11 cellular contexts compared by ENCODE assay signal in genomic region chr1:236753964-236754363, GRCh38. TPM values are rescaled to one million over a fixed set of nuclear protein-coding genes. Genes with fewer than 3 reads are reported as not detected.
DNase-seq lines count a peak whose midpoint lies in the region; TF ChIP-seq lines count a peak whose summit lies in the region.
"Had no signal": no experiment of that assay in that cellular context is flagged by ENCODE, and none has a peak within 500 bp of the region (broad histone marks: within the 10 kb centered on the region; RNA-seq: fewer than 3 reads in every experiment).

No MANE protein-coding gene starts in this region.

- H3K9me3 ChIP-seq in right atrium auricular region (no peaks in the 10 kb centered on the region), neuronal stem cell (replicated peaks in 1 of 2; ENCODE audit: control insufficient read depth in 2 of 2, insufficient read depth in 1 of 2, low read depth in 1 of 2, low read length in 2 of 2) (no peaks in the 10 kb centered on the region)

- H3K23ac ChIP-seq in neuronal stem cell (ENCODE audit: low read depth, low read length, poor library complexity) = no peak overlapping the region

- H3K36me3 Mint-ChIP-seq in activated naive CD8-positive, alpha-beta T cell treated with anti-CD3 and anti-CD28 coated beads for 36 hours = no peaks in the 10 kb centered on the region

- H4K91ac ChIP-seq in neuronal stem cell (ENCODE audit: low read depth, low read length, poor library complexity) = no peak overlapping the region

- no peak overlapping the region for H2BK12ac ChIP-seq in neuronal stem cell (ENCODE audit: low read length)

- H3K14ac ChIP-seq in neuronal stem cell (ENCODE audit: low read length) = no peak overlapping the region

- H3K4me3 Mint-ChIP-seq in activated naive CD8-positive, alpha-beta T cell treated with anti-CD3 and anti-CD28 coated beads for 36 hours = no peak overlapping the region

- no peak overlapping the region for H2BK120ac ChIP-seq in neuronal stem cell (ENCODE audit: low read depth, low read length)

- H2BK15ac ChIP-seq in neuronal stem cell (ENCODE audit: low read length) = no peak overlapping the region

- no peak overlapping the region for H3K4ac ChIP-seq in neuronal stem cell (ENCODE audit: low read length)

- H3K79me1 ChIP-seq in neuronal stem cell (ENCODE audit: low read depth, low read length) = no peaks in the 10 kb centered on the region

- WGBS in neuronal stem cell (ENCODE audit: extremely low coverage in 2 of 2, insufficient read length in 2 of 2, insufficient replicate concordance in 1 of 2), 2 donors = no CpG with 5 or more reads among the region's 14 CpGs

- no peaks in the 10 kb centered on the region for H3K4me1 Mint-ChIP-seq in activated naive CD8-positive, alpha-beta T cell treated with anti-CD3 and anti-CD28 coated beads for 36 hours

- H2AFZ ChIP-seq in neuronal stem cell (ENCODE audit: low read length) = peak overlapping the region; percentile 61

- no peak for TF ChIP-seq CTCF in dorsolateral prefrontal cortex (IDR thresholded peaks at IDR 0.05 in 54 of 56, conservative IDR thresholded peaks at IDR 0.05 in 2 of 56; ENCODE audit: low read depth in 1 of 56, partially characterized antibody in 56 of 56)
- no peak for TF ChIP-seq CTCF in right atrium auricular region (IDR thresholded peaks at IDR 0.05)

- H3K27ac ChIP-seq in dorsolateral prefrontal cortex (peak overlapping the region in 14 of 59 donors; percentile 1 to 68 (median 20)), right atrium auricular region (peak overlapping the region; percentile 47 to 69), neuronal stem cell (replicated peaks; ENCODE audit: low read length) (no peak overlapping the region)
- H3K27ac ChIP-seq: C4-2B had no signal

- H3K9me3 Mint-ChIP-seq in activated naive CD8-positive, alpha-beta T cell treated with anti-CD3 and anti-CD28 coated beads for 36 hours = no peaks in the 10 kb centered on the region

- no peak overlapping the region for H3K27ac Mint-ChIP-seq in activated naive CD8-positive, alpha-beta T cell treated with anti-CD3 and anti-CD28 coated beads for 36 hours

- no peak overlapping the region for H2BK5ac ChIP-seq in neuronal stem cell (ENCODE audit: low read length)

- peaks cover 4% of the 10 kb centered on the region for H3K27me3 Mint-ChIP-seq in activated naive CD8-positive, alpha-beta T cell treated with anti-CD3 and anti-CD28 coated beads for 36 hours

- H4K8ac ChIP-seq in neuronal stem cell (ENCODE audit: low read depth, low read length) = no peak overlapping the region

- H3K4me1 ChIP-seq in right atrium auricular region (peaks cover 0 to 16% of the 10 kb centered on the region in 2 donors), neuronal stem cell (ENCODE audit: control insufficient read depth in 2 of 2, insufficient read depth in 1 of 2, low read depth in 1 of 2, low read length in 2 of 2) (no peaks in the 10 kb centered on the region)

- H3K27me3 ChIP-seq in dorsolateral prefrontal cortex (no peaks in the 10 kb centered on the region), right atrium auricular region (no peaks in the 10 kb centered on the region), neuronal stem cell (ENCODE audit: control insufficient read depth in 3 of 3, insufficient read depth in 3 of 3, low read depth in 1 of 3, low read length in 3 of 3) (no peaks in the 10 kb centered on the region)

- no peak overlapping the region for H2AK5ac ChIP-seq in neuronal stem cell (ENCODE audit: low read depth, low read length)

- H3K36me3 ChIP-seq in right atrium auricular region = peaks cover 82% of the 10 kb centered on the region
- no peaks in the 10 kb centered on the region for H3K36me3 ChIP-seq in neuronal stem cell (replicated peaks in 1 of 2; ENCODE audit: control insufficient read depth in 2 of 2, insufficient read depth in 2 of 2, low read length in 2 of 2)

- no peak overlapping the region for H3K9ac ChIP-seq in neuronal stem cell (ENCODE audit: low read depth, low read length, poor library complexity)

- no peak overlapping the region for H3K4me2 ChIP-seq in neuronal stem cell (ENCODE audit: insufficient read depth, low read length, poor library complexity, severe bottlenecking)

- DNase-seq in SK-N-DZ (ENCODE audit: low spot score) = peak; percentile 4
- DNase-seq in dorsolateral prefrontal cortex = peak in 7 of 10 donors; percentile 8 to 51 (median 37)
- no peak for DNase-seq in right atrium auricular region (ENCODE audit: low spot score)
- no peak for DNase-seq in neuronal stem cell (ENCODE audit: low spot score)
- no peak for DNase-seq in activated naive CD8-positive, alpha-beta T cell treated with anti-CD3 and anti-CD28 coated beads for 36 hours
- no peak for DNase-seq in HK-2 (ENCODE audit: unreplicated experiment)
- no peak for DNase-seq in NCI-H1694 (lab: John Stamatoyannopoulos, UW)
- no peak for DNase-seq in NCI-H128 (lab: John Stamatoyannopoulos, UW; ENCODE audit: unreplicated experiment)
- DNase-seq: NCI-H510A, NCI-H748 treated with DMSO at 0.1 percent for 48 hours had no signal

- no peak overlapping the region for H3K18ac ChIP-seq in neuronal stem cell (ENCODE audit: low read length)

- H3K4me3 ChIP-seq in dorsolateral prefrontal cortex = peak overlapping the region in 47 of 59 donors; percentile 1 to 55 (median 33)
- H3K4me3 ChIP-seq in right atrium auricular region = no peak overlapping the region
- H3K4me3 ChIP-seq in neuronal stem cell (ENCODE audit: low read length in 2 of 2) = no peak overlapping the region

- intact Hi-C loops in dorsolateral prefrontal cortex (cut with DNase I) = loop anchor here in 1 of 2 donors (10.0 kb wide), 1 partner anchor 811 kb away; no protein-coding TSS in a partner anchor

RNA-seq across cellular contexts. Expression of gene MTR, which starts 41.1 kb away (rescaled TPM):
- 19.9 and 23.3 TPM in 2 replicates for polyA plus RNA-seq in SK-N-DZ (2014; cell fraction: cytosol; rRNA removed)
- polyA plus RNA-seq in SK-N-DZ (2014; cell fraction: nucleus; rRNA removed) = 20.1 and 25.5 TPM in 2 replicates
- total RNA-seq in dorsolateral prefrontal cortex (10 to 100 TPM; 24.7 to 58.2 (median 42.2) TPM), right atrium auricular region (10 to 100 TPM; 21.8 to 30.4 TPM)
- 6.7 TPM for polyA plus RNA-seq in neuronal stem cell (2013, experiment 1 of 2)
- polyA plus RNA-seq in neuronal stem cell (2013, experiment 2 of 2) = 7.0 TPM
- total RNA-seq in activated naive CD8-positive, alpha-beta T cell treated with anti-CD3 and anti-CD28 coated beads for 36 hours = 10 to 100 TPM; 60.2 to 62.8 TPM

Comparison
In these comparisons a context has a peak if more than half of its experiments do, and no peak if none do; other contexts are left out.
1. DNase-seq: peak in SK-N-DZ (single experiment) and dorsolateral prefrontal cortex (7 of 10); none in right atrium auricular region (single experiment), neuronal stem cell (single experiment), activated naive CD8-positive, alpha-beta T cell treated with anti-CD3 and anti-CD28 coated beads for 36 hours (single experiment), HK-2 (single experiment), NCI-H1694 (single experiment) and NCI-H128 (single experiment).
2. H3K4me3 ChIP-seq: peak in dorsolateral prefrontal cortex (47 of 59); none in right atrium auricular region (0 of 2) and neuronal stem cell (0 of 2).